32 cellular contexts compared by ENCODE assay signal in the genomic region with DNA sequence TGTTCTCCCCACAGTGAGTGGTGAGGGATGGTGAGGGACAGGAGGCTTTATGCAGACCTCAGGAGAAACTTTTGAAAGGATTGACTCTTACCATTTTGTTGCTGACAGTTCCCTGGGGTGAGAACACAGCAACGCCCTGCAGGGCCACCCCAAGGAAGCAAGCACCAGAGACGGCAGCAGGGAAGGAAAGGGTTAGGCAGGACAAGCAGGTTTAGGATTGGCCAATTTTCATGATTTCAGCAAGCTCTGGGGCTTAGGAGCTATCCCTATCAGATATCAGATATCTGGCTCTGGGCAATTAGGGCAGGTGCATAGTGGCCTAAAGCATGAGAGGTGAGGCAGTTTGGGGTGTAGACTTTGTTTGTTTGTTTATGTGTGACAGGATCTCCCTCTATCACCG.
"Had no signal": no experiment of that assay in that cellular context is flagged by ENCODE, and none has a peak within 500 bp of the region (broad histone marks: within the 10 kb centered on the region; RNA-seq: fewer than 3 reads in every experiment).

No MANE protein-coding gene starts in this region.

- H3K4me1 ChIP-seq: SJCRH30 had no signal

- H3K36me3 ChIP-seq: SJCRH30 had no signal

- H3K9me3 Mint-ChIP-seq: activated naive CD8-positive, alpha-beta T cell treated with anti-CD3 and anti-CD28 coated beads, Interleukin-2, amount 50 U/mL, for 24 hours; activated T-cell treated with anti-CD3 and anti-CD28 coated beads, Interleukin-2, amount 50 U/mL, for 4 hours; activated T-helper 1 cell treated with anti-CD3 and anti-CD28 coated beads, Interleukin-12 subunit alpha, Interleukin-12 subunit beta, Interleukin-2, Interleukin-4 antibody, amounts not matched to agents 30 ng/mL and 10 ng/mL and 1 ng/mL, durations not matched to agents 14 hours and 24 hours and 36 hours had no signal

- ATAC-seq: activated CD4-positive, alpha-beta T cell treated with anti-CD3 and anti-CD28 coated beads for 36 hours; activated CD4-positive, CD25-positive, alpha-beta regulatory T cell treated with anti-CD3 and anti-CD28 coated beads, Interleukin-2, amount 50 U/mL, for 24 hours; activated naive CD4-positive, alpha-beta T cell treated with anti-CD3 and anti-CD28 coated beads, Interleukin-2, amount 50 U/mL, for 72 hours; activated naive CD8-positive, alpha-beta T cell treated with anti-CD3 and anti-CD28 coated beads, Interleukin-2, amount 50 U/mL, for 24 hours; activated T-cell treated with anti-CD3 and anti-CD28 coated beads, Interleukin-2, amount 50 U/mL, for 4 hours; Panc1 had no signal

- H3K4me3 ChIP-seq: SJCRH30, SK-N-MC had no signal

- H3K27me3 ChIP-seq: SJCRH30 had no signal

- H3K4me3 Mint-ChIP-seq: activated CD4-positive, alpha-beta memory T cell treated with anti-CD3 and anti-CD28 coated beads for 36 hours; activated CD4-positive, alpha-beta T cell treated with anti-CD3 and anti-CD28 coated beads for 36 hours; activated naive CD4-positive, alpha-beta T cell treated with anti-CD3 and anti-CD28 coated beads for 36 hours; activated naive CD8-positive, alpha-beta T cell treated with anti-CD3 and anti-CD28 coated beads, Interleukin-2, amount 50 U/mL, for 24 hours; activated T-cell treated with anti-CD3 and anti-CD28 coated beads, Interleukin-2, amount 50 U/mL, for 4 hours; activated T-helper 1 cell treated with anti-CD3 and anti-CD28 coated beads, Interleukin-12 subunit alpha, Interleukin-12 subunit beta, Interleukin-2, Interleukin-4 antibody, amounts not matched to agents 30 ng/mL and 10 ng/mL and 1 ng/mL, durations not matched to agents 14 hours and 24 hours and 36 hours; brain had no signal

- H3K9me3 ChIP-seq: SJCRH30 had no signal

- H3K4me1 Mint-ChIP-seq: activated CD4-positive, alpha-beta T cell treated with anti-CD3 and anti-CD28 coated beads for 36 hours; activated naive CD8-positive, alpha-beta T cell treated with anti-CD3 and anti-CD28 coated beads, Interleukin-2, amount 50 U/mL, for 24 hours had no signal

- DNase-seq: activated CD4-positive, alpha-beta memory T cell treated with anti-CD3 and anti-CD28 coated beads for 36 hours; activated CD4-positive, alpha-beta T cell treated with anti-CD3 and anti-CD28 coated beads for 36 hours; activated CD4-positive, alpha-beta T cell treated with anti-CD3 and anti-CD28 coated beads, Interleukin-2, amount 50 U/mL, for 1 hour; activated CD8-positive, alpha-beta memory T cell treated with anti-CD3 and anti-CD28 coated beads, Interleukin-2, amount 50 U/mL, for 4 hours; activated gamma-delta T cell treated with Interleukin-2 at 50 U/mL for 16 hours; activated naive CD4-positive, alpha-beta T cell treated with anti-CD3 and anti-CD28 coated beads for 36 hours; activated naive CD8-positive, alpha-beta T cell treated with anti-CD3 and anti-CD28 coated beads, Interleukin-2, amount 50 U/mL, for 24 hours; activated T-cell treated with anti-CD3 and anti-CD28 coated beads for 4 hours; activated T-cell treated with anti-CD3 and anti-CD28 coated beads, Interleukin-2, amount 50 U/mL, for 4 hours; caudate nucleus; cerebellar nuclear complex; Karpas-422; KBM-7; NCI-H1105; NCI-H1417 treated with DMSO at 0.1 percent for 48 hours; NCI-H1694; NCI-H1930; NCI-H2081 treated with DMSO at 0.1 percent for 48 hours; NCI-H345; NCI-H510A treated with DMSO at 0.1 percent for 48 hours; NCI-H69; NCI-H82; SHP77; SJCRH30; T1000 had no signal

- H3K27ac ChIP-seq: SJCRH30, SK-N-MC had no signal

- FAIRE-seq: bronchial epithelial cell had no signal

- H3K27ac Mint-ChIP-seq: activated CD4-positive, alpha-beta memory T cell treated with anti-CD3 and anti-CD28 coated beads for 36 hours; activated CD4-positive, alpha-beta T cell treated with anti-CD3 and anti-CD28 coated beads for 36 hours; activated naive CD4-positive, alpha-beta T cell treated with anti-CD3 and anti-CD28 coated beads for 36 hours; activated naive CD4-positive, alpha-beta T cell treated with anti-CD3 and anti-CD28 coated beads, Interleukin-2, amount 50 U/mL, for 72 hours; activated naive CD8-positive, alpha-beta T cell treated with anti-CD3 and anti-CD28 coated beads, Interleukin-2, amount 50 U/mL, for 24 hours; activated T-helper 1 cell treated with anti-CD3 and anti-CD28 coated beads, Interleukin-12 subunit alpha, Interleukin-12 subunit beta, Interleukin-2, Interleukin-4 antibody, amounts not matched to agents 30 ng/mL and 10 ng/mL and 1 ng/mL, durations not matched to agents 14 hours and 24 hours and 36 hours had no signal

- H3K36me3 Mint-ChIP-seq: activated CD4-positive, alpha-beta memory T cell treated with anti-CD3 and anti-CD28 coated beads for 36 hours; activated naive CD4-positive, alpha-beta T cell treated with anti-CD3 and anti-CD28 coated beads, Interleukin-2, amount 50 U/mL, for 72 hours; brain had no signal
